ENCODE assay signal across 6 cellular contexts in genomic region chr16:12298285-12298684, GRCh38.
"Had no signal": no experiment of that assay in that cellular context is flagged by ENCODE, and none has a peak within 500 bp of the region (broad histone marks: within the 10 kb centered on the region; RNA-seq: fewer than 3 reads in every experiment).

No MANE protein-coding gene starts in this region.

- H3K27ac ChIP-seq: HL-60, KMS-11 had no signal

- DNase-seq: IMR-90, KBM-7, KG1 had no signal

- FAIRE-seq: HTR-8/SVneo had no signal

- H3K4me2 ChIP-seq: KMS-11 had no signal

- H3K9ac ChIP-seq: KMS-11 had no signal
